Comparison of ENCODE assay signal across 9 cellular contexts in the genomic region with DNA sequence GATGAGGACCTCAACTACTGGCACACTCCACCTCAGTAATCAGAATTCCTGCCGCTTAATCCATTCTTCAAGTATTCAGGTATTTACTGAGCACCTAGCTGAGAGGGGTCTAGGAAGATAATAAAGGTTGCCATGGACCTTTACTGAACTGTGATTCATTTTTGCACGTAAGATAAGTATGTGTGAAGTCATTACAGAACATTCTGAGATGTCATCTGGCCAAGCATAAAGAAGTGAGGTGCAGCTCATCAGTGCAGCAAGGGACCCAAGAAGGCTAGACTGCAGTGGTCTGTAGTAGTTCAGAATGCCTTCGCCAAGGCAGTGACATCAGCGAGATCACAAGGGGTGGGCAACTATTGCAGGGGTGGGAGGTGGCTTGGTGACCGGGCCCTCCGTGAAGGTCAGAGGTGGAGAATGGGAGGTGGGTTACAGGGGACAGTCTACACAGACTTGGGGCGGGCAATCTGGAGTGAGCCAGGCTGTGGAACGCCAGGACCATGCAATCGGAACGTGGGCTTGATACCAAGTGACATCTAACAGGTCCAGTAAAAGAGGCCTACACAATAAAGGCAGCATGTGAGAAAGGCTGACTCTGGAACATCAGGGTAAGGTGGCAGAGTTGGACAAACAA.
DNase-seq lines count a peak whose midpoint lies in the region; ATAC-seq and TF ChIP-seq lines count a peak whose summit lies in the region.
"Had no signal": no experiment of that assay in that cellular context is flagged by ENCODE, and none has a peak within 500 bp of the region (broad histone marks: within the 10 kb centered on the region; RNA-seq: fewer than 3 reads in every experiment).

No MANE protein-coding gene starts in this region.

- H3K4me1 Mint-ChIP-seq in activated CD4-positive, alpha-beta T cell treated with anti-CD3 and anti-CD28 coated beads, Interleukin-2, amount 10 ng/mL, durations not matched to agents 24 days and 14 days = peaks cover 52% of the 10 kb centered on the region
- H3K4me1 Mint-ChIP-seq in activated naive CD8-positive, alpha-beta T cell treated with anti-CD3 and anti-CD28 coated beads, Interleukin-2, amount 10 ng/mL, durations not matched to agents 7 days and 5 days = peaks cover 50% of the 10 kb centered on the region

- no peaks in the 10 kb centered on the region for H3K9me3 ChIP-seq in lung (ENCODE audit: control insufficient read depth in 2 of 2, insufficient read depth in 1 of 2, low read length in 1 of 2)
- H3K9me3 ChIP-seq in thoracic aorta = no peaks in the 10 kb centered on the region

- no peak for DNase-seq in activated CD4-positive, alpha-beta T cell treated with anti-CD3 and anti-CD28 coated beads, Interleukin-2, amount 10 ng/mL, durations not matched to agents 24 days and 14 days
- no peak for DNase-seq in activated CD4-positive, alpha-beta T cell treated with anti-CD3 and anti-CD28 coated beads for 4 hours
- no peak for DNase-seq in activated naive CD8-positive, alpha-beta T cell treated with anti-CD3 and anti-CD28 coated beads, Interleukin-2, amount 10 ng/mL, durations not matched to agents 7 days and 5 days
- DNase-seq in lung (ENCODE audit: low spot score) = no peak
- no peak for DNase-seq in thoracic aorta (ENCODE audit: low spot score)
- no peak for DNase-seq in NCI-H1417 (lab: John Stamatoyannopoulos, UW)
- no peak for DNase-seq in medulla oblongata (ENCODE audit: extremely low spot score)
- no peak for DNase-seq in GDM1 (lab: John Stamatoyannopoulos, UW)
- DNase-seq: HFFc6 had no signal

- peaks cover 16% of the 10 kb centered on the region for H3K36me3 Mint-ChIP-seq in activated CD4-positive, alpha-beta T cell treated with anti-CD3 and anti-CD28 coated beads, Interleukin-2, amount 10 ng/mL, durations not matched to agents 24 days and 14 days (ENCODE audit: low read depth)
- H3K36me3 Mint-ChIP-seq in activated naive CD8-positive, alpha-beta T cell treated with anti-CD3 and anti-CD28 coated beads, Interleukin-2, amount 10 ng/mL, durations not matched to agents 7 days and 5 days = peaks cover 8% of the 10 kb centered on the region

- 88 to 91% methylated on average over 10 of the region's 10 CpGs for WGBS in lung, 2 donors

- H3K27me3 ChIP-seq in lung (ENCODE audit: control insufficient read depth, insufficient read depth) = no peaks in the 10 kb centered on the region
- H3K27me3 ChIP-seq in thoracic aorta (replicated peaks; ENCODE audit: insufficient read depth) = no peaks in the 10 kb centered on the region

- ATAC-seq in activated naive CD8-positive, alpha-beta T cell treated with anti-CD3 and anti-CD28 coated beads, Interleukin-2, amount 10 ng/mL, durations not matched to agents 7 days and 5 days (ENCODE audit: low read depth) = no peak
- no peak for ATAC-seq in lung (ENCODE audit: insufficient read depth, low FRiP score)
- ATAC-seq in thoracic aorta (ENCODE audit: insufficient number of reproducible peaks, low FRiP score, low read depth) = no peak

- H3K4me3 Mint-ChIP-seq in activated CD4-positive, alpha-beta T cell treated with anti-CD3 and anti-CD28 coated beads, Interleukin-2, amount 10 ng/mL, durations not matched to agents 24 days and 14 days = peak overlapping the region; percentile 0
- no peak overlapping the region for H3K4me3 Mint-ChIP-seq in activated naive CD8-positive, alpha-beta T cell treated with anti-CD3 and anti-CD28 coated beads, Interleukin-2, amount 10 ng/mL, durations not matched to agents 7 days and 5 days

- H3K36me3 ChIP-seq in lung (ENCODE audit: control insufficient read depth in 2 of 2, insufficient read depth in 2 of 2, low read length in 2 of 2) = no peaks in the 10 kb centered on the region
- peaks cover 4% of the 10 kb centered on the region for H3K36me3 ChIP-seq in thoracic aorta

- intact Hi-C loops in activated CD4-positive, alpha-beta T cell treated with anti-CD3 and anti-CD28 coated beads, Interleukin-2, amount 10 ng/mL, durations not matched to agents 24 days and 14 days (cut with micrococcal nuclease) = loop anchor here (2.0 kb wide), 1 partner anchor 48 kb away; no protein-coding TSS in a partner anchor

- no peaks in the 10 kb centered on the region for H3K27me3 Mint-ChIP-seq in activated CD4-positive, alpha-beta T cell treated with anti-CD3 and anti-CD28 coated beads, Interleukin-2, amount 10 ng/mL, durations not matched to agents 24 days and 14 days
- H3K27me3 Mint-ChIP-seq in activated naive CD8-positive, alpha-beta T cell treated with anti-CD3 and anti-CD28 coated beads, Interleukin-2, amount 10 ng/mL, durations not matched to agents 7 days and 5 days = no peaks in the 10 kb centered on the region

- TF ChIP-seq CTCF in lung (IDR thresholded peaks at IDR 0.05; ENCODE audit: control extremely low read depth, extremely low read depth) (no peak), thoracic aorta (IDR thresholded peaks at IDR 0.05) (no peak)

- peak overlapping the region; percentile 7 for H3K27ac Mint-ChIP-seq in activated CD4-positive, alpha-beta T cell treated with anti-CD3 and anti-CD28 coated beads, Interleukin-2, amount 10 ng/mL, durations not matched to agents 24 days and 14 days
- peak overlapping the region; percentile 39 for H3K27ac Mint-ChIP-seq in activated naive CD8-positive, alpha-beta T cell treated with anti-CD3 and anti-CD28 coated beads, Interleukin-2, amount 10 ng/mL, durations not matched to agents 7 days and 5 days

- POLR2A ChIA-PET in activated naive CD8-positive, alpha-beta T cell treated with anti-CD3 and anti-CD28 coated beads, Interleukin-2, amount 10 ng/mL, durations not matched to agents 7 days and 5 days (lab: Charles Lee) = interaction anchor here (0.6 to 2.6 kb wide), 7 partner anchors 24 to 500 kb away, joined by 3 to 7 read pairs (median 4); partner anchors contain the start of gene ENO1

- H3K27ac ChIP-seq in lung (ENCODE audit: low read depth in 1 of 2, low read length in 1 of 2) = peak overlapping the region; percentile 97 to 100
- H3K27ac ChIP-seq in thoracic aorta = peak overlapping the region; percentile 96

- H3K9me3 Mint-ChIP-seq in activated CD4-positive, alpha-beta T cell treated with anti-CD3 and anti-CD28 coated beads, Interleukin-2, amount 10 ng/mL, durations not matched to agents 24 days and 14 days = no peaks in the 10 kb centered on the region
- no peaks in the 10 kb centered on the region for H3K9me3 Mint-ChIP-seq in activated naive CD8-positive, alpha-beta T cell treated with anti-CD3 and anti-CD28 coated beads, Interleukin-2, amount 10 ng/mL, durations not matched to agents 7 days and 5 days
- H3K9me3 Mint-ChIP-seq: HFFc6 had no signal

- H3K4me3 ChIP-seq in lung (no peak overlapping the region), thoracic aorta (peak overlapping the region; percentile 82)

- H3K4me1 ChIP-seq in lung (ENCODE audit: control insufficient read depth in 2 of 2, insufficient read depth in 2 of 2, low read length in 2 of 2) = peaks cover 6 to 16% of the 10 kb centered on the region in 2 donors
- H3K4me1 ChIP-seq in thoracic aorta (ENCODE audit: control insufficient read depth in 1 of 2, low read depth in 2 of 2) = peaks cover 29 to 63% of the 10 kb centered on the region in 2 donors
